In genomic region chr7:142557971-142558582, GRCh38 we compare ENCODE assay signal across 7 cellular contexts.
DNase-seq lines count a peak whose midpoint lies in the region; ATAC-seq and TF ChIP-seq lines count a peak whose summit lies in the region.

No MANE protein-coding gene starts in this region.

- CTCF ChIA-PET in GM10248 (lab: Yijun Ruan, JAX) = interaction anchor here (0.6 to 3.6 kb wide), 46 partner anchors 8 to 450 kb away, joined by 3 to 49 read pairs (median 4); partner anchors contain the start of gene PRSS2
- CTCF ChIA-PET in naive thymus-derived CD4-positive, alpha-beta T cell (lab: Charles Lee) = interaction anchor here (0.6 to 1.4 kb wide), 15 partner anchors 9 to 445 kb away, joined by 3 to 9 read pairs (median 3); no protein-coding TSS in a partner anchor

- H3K4me1 Mint-ChIP-seq in naive thymus-derived CD4-positive, alpha-beta T cell = peaks cover 0 to 26% (median 5%) of the 10 kb centered on the region in 7 donors

- no peaks in the 10 kb centered on the region for H3K36me3 Mint-ChIP-seq in naive thymus-derived CD4-positive, alpha-beta T cell

- no peaks in the 10 kb centered on the region for H3K4me1 ChIP-seq in naive thymus-derived CD4-positive, alpha-beta T cell (ENCODE audit: control insufficient read depth in 2 of 2, insufficient read depth in 2 of 2, low read length in 2 of 2)

- peak; percentile 91 for TF ChIP-seq CTCF in GM10248 (IDR thresholded peaks at IDR 0.05; ENCODE audit: control extremely low read depth, extremely low read depth, low read depth, missing control alignments)
- TF ChIP-seq CTCF in HL-60 (IDR thresholded peaks at IDR 0.05; ENCODE audit: insufficient read depth, low read length) = peak; percentile 77
- peak; percentile 71 for TF ChIP-seq CTCF in VCaP (conservative IDR thresholded peaks at IDR 0.05)
- TF ChIP-seq CTCF in coronary artery (IDR thresholded peaks at IDR 0.05) = no peak

- no peak overlapping the region for H3K27ac ChIP-seq in HL-60 (replicated peaks)
- H3K27ac ChIP-seq in VCaP = no peak overlapping the region
- no peak overlapping the region for H3K27ac ChIP-seq in coronary artery
- H3K27ac ChIP-seq in naive thymus-derived CD4-positive, alpha-beta T cell (ENCODE audit: low read depth, low read length) = no peak overlapping the region

- H3K9me3 ChIP-seq in naive thymus-derived CD4-positive, alpha-beta T cell (ENCODE audit: control insufficient read depth in 2 of 3, low read length in 3 of 3) = no peaks in the 10 kb centered on the region

- POLR2A ChIA-PET in GM10248 (lab: Yijun Ruan, JAX) = no interaction called here
- POLR2A ChIA-PET in naive thymus-derived CD4-positive, alpha-beta T cell (lab: Charles Lee) = interaction anchor here (1.6 to 3.7 kb wide), 2 partner anchors 241 to 252 kb away, joined by 6 to 33 read pairs; no protein-coding TSS in a partner anchor

- no peaks in the 10 kb centered on the region for H3K36me3 ChIP-seq in naive thymus-derived CD4-positive, alpha-beta T cell (ENCODE audit: control insufficient read depth in 2 of 3, insufficient read depth in 3 of 3, low read length in 3 of 3)

- intact Hi-C loops in naive thymus-derived CD4-positive, alpha-beta T cell (cut with micrococcal nuclease) = loop anchor here (1.0 to 2.0 kb wide), 5 partner anchors 23 to 253 kb away; no protein-coding TSS in a partner anchor

- no peaks in the 10 kb centered on the region for H3K9me3 Mint-ChIP-seq in naive thymus-derived CD4-positive, alpha-beta T cell

- peak overlapping the region in 4 of 9 donors; percentile 6 to 73 (median 48) for H3K27ac Mint-ChIP-seq in naive thymus-derived CD4-positive, alpha-beta T cell

- peaks cover 0 to 24% (median 4%) of the 10 kb centered on the region in 5 donors for H3K27me3 Mint-ChIP-seq in naive thymus-derived CD4-positive, alpha-beta T cell

- H3K27me3 ChIP-seq in HL-60 (ENCODE audit: insufficient read depth, poor library complexity, severe bottlenecking) = no peaks in the 10 kb centered on the region
- no peaks in the 10 kb centered on the region for H3K27me3 ChIP-seq in naive thymus-derived CD4-positive, alpha-beta T cell (ENCODE audit: control insufficient read depth in 2 of 2, insufficient read depth in 2 of 2, low read length in 2 of 2)

- H3K4me3 ChIP-seq in HL-60 (replicated peaks; ENCODE audit: insufficient read depth, low read length) (no peak overlapping the region), coronary artery (no peak overlapping the region)
- no peak overlapping the region for H3K4me3 ChIP-seq in naive thymus-derived CD4-positive, alpha-beta T cell (ENCODE audit: low read length)

- H3K4me3 Mint-ChIP-seq in naive thymus-derived CD4-positive, alpha-beta T cell = peak overlapping the region; percentile 18 to 73 (median 59)

- ATAC-seq in GM21447 (IDR thresholded peaks at IDR 0.05; ENCODE audit: unreplicated experiment) = peak; percentile 91
- ATAC-seq in naive thymus-derived CD4-positive, alpha-beta T cell = peak; percentile 87

- DNase-seq in GM10248 (ENCODE audit: extremely low spot score) (peak; percentile 56), HL-60 (ENCODE audit: low read depth in 1 of 2, low spot score in 1 of 2) (peak in 1 of 2 experiments; percentile 66), coronary artery (ENCODE audit: low spot score) (peak; percentile 59), NCI-H2029 treated with DMSO at 0.1 percent for 48 hours (lab: John Stamatoyannopoulos, UW) (no peak)
- DNase-seq in naive thymus-derived CD4-positive, alpha-beta T cell = peak; percentile 24 to 56 (median 42)
